ENCODE assay signal across 8 cellular contexts in the genomic region with DNA sequence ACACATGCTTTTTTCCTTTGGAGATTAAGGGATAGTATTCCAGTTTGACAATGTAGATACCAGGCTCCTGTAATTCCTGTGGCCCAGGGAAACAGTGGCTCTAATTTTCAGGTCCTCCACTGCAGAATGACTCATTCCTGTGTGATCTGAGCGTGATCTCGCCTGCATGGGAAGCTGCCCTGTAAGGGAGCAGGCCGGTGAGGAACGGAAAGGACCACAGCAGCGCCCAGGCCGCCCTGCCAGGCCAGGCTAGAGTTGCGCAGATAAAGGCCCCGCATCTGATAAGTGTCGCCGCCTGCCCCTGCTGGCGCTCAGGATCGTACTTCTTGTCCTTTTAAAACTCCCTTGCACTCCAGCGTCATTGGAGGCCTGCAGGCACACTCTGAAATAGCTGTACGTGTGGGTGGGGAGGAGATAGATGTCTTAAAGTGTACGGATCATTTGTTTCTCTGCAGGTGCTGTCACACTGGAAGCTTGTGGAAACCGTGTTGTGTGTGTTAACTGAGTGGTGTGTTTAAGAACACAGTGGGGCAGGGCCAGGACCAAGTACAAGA.
A peak's percentile ranks its signal among the peaks of the same experiment; 100 is the strongest.
DNase-seq lines count a peak whose midpoint lies in the region; ATAC-seq, FAIRE-seq and TF ChIP-seq lines count a peak whose summit lies in the region.

No MANE protein-coding gene starts in this region.

- DNase-seq in HK-2 (ENCODE audit: unreplicated experiment): peak; percentile 79
- no peak for DNase-seq in body of pancreas
- DNase-seq in hepatocyte (ENCODE audit: low spot score): peak; percentile 84
- DNase-seq in SHP77 (lab: John Stamatoyannopoulos, UW): no peak
- no peak for DNase-seq in activated gamma-delta T cell treated with Interleukin-2 at 50 U/mL for 16 hours
- DNase-seq in frontal cortex (ENCODE audit: low spot score in 2 of 2): no peak

- intact Hi-C loops in body of pancreas (cut with DNase I): no loop called here

- FAIRE-seq in frontal cortex (lab: Jason Lieb, UNC): no peak

- TF ChIP-seq POLR2A in body of pancreas (IDR thresholded peaks at IDR 0.05): no peak

- peaks cover 8% of the 10 kb centered on the region for H3K79me2 ChIP-seq in hepatocyte

- H3K4me3 ChIP-seq in body of pancreas (no peak overlapping the region), hepatocyte (no peak overlapping the region), skeletal muscle tissue (ENCODE audit: low read length in 3 of 3) (peak overlapping the region in 2 of 3 donors; percentile 64 to 82)

- H3K4me2 ChIP-seq in hepatocyte: peak overlapping the region; percentile 30

- H2AFZ ChIP-seq in hepatocyte: no peak overlapping the region

- no peaks in the 10 kb centered on the region for H3K9me2 ChIP-seq in hepatocyte (replicated peaks; ENCODE audit: insufficient read depth)

- H3K9ac ChIP-seq in skeletal muscle tissue (ENCODE audit: low read depth in 1 of 3, low read length in 3 of 3): peak overlapping the region; percentile 69 to 94 (median 71)

- H3K9me3 ChIP-seq in body of pancreas (no peaks in the 10 kb centered on the region), hepatocyte (ENCODE audit: low read depth) (no peaks in the 10 kb centered on the region), skeletal muscle tissue (ENCODE audit: control insufficient read depth in 3 of 3, low read length in 3 of 3) (no peaks in the 10 kb centered on the region)

- H3K27ac ChIP-seq in body of pancreas (peak overlapping the region in 1 of 4 donors; percentile 8), hepatocyte (peak overlapping the region; percentile 93), skeletal muscle tissue (ENCODE audit: low read depth, low read length) (peak overlapping the region; percentile 94)

- 86% methylated on average over 16 of the region's 16 CpGs for WGBS in body of pancreas, 2 donors
- 24% methylated on average over 16 of the region's 16 CpGs for WGBS in hepatocyte (ENCODE audit: low lambda C conversion rate, missing lambda C conversion rate)

- peaks cover 0 to 3% of the 10 kb centered on the region in 2 donors for H3K36me3 ChIP-seq in body of pancreas (replicated peaks in 1 of 2; ENCODE audit: insufficient read depth in 1 of 2, low read depth in 2 of 2)
- no peaks in the 10 kb centered on the region for H3K36me3 ChIP-seq in hepatocyte (replicated peaks; ENCODE audit: insufficient read depth, low read depth)
- H3K36me3 ChIP-seq in skeletal muscle tissue (ENCODE audit: control insufficient read depth in 3 of 3, insufficient read depth in 3 of 3, low read length in 3 of 3): no peaks in the 10 kb centered on the region

- TF ChIP-seq CTCF in body of pancreas (IDR thresholded peaks at IDR 0.05): no peak
- TF ChIP-seq CTCF in hepatocyte (IDR thresholded peaks at IDR 0.05; ENCODE audit: poor library complexity): no peak

- H3K4me1 ChIP-seq in body of pancreas (peaks cover 14% of the 10 kb centered on the region), hepatocyte (ENCODE audit: insufficient read depth) (peaks cover 52% of the 10 kb centered on the region), skeletal muscle tissue (ENCODE audit: control insufficient read depth in 3 of 3, insufficient read depth in 3 of 3, low read length in 3 of 3) (peaks cover 54 to 78% (median 71%) of the 10 kb centered on the region in 3 donors)

- peak; percentile 29 for ATAC-seq in body of pancreas
- ATAC-seq in GM18870 (IDR thresholded peaks at IDR 0.05; ENCODE audit: unreplicated experiment): no peak

- no peaks in the 10 kb centered on the region for H4K20me1 ChIP-seq in hepatocyte (ENCODE audit: insufficient read depth, poor library complexity, severe bottlenecking)

- H3K27me3 ChIP-seq in body of pancreas (no peaks in the 10 kb centered on the region), hepatocyte (no peaks in the 10 kb centered on the region), skeletal muscle tissue (ENCODE audit: control insufficient read depth in 3 of 3, insufficient read depth in 3 of 3, low read length in 3 of 3) (no peaks in the 10 kb centered on the region)

Comparison
In these comparisons a context has a peak if more than half of its experiments do, and no peak if none do; other contexts are left out.
1. DNase-seq: peak in HK-2 (single experiment) and hepatocyte (single experiment); none in body of pancreas (0 of 4), SHP77 (0 of 2), activated gamma-delta T cell treated with Interleukin-2 at 50 U/mL for 16 hours (single experiment) and frontal cortex (0 of 2).
2. H3K4me3 ChIP-seq: peak in skeletal muscle tissue (2 of 3); none in body of pancreas (0 of 2) and hepatocyte (single experiment).